Comparison of ENCODE assay signal across 8 cellular contexts in the genomic region with DNA sequence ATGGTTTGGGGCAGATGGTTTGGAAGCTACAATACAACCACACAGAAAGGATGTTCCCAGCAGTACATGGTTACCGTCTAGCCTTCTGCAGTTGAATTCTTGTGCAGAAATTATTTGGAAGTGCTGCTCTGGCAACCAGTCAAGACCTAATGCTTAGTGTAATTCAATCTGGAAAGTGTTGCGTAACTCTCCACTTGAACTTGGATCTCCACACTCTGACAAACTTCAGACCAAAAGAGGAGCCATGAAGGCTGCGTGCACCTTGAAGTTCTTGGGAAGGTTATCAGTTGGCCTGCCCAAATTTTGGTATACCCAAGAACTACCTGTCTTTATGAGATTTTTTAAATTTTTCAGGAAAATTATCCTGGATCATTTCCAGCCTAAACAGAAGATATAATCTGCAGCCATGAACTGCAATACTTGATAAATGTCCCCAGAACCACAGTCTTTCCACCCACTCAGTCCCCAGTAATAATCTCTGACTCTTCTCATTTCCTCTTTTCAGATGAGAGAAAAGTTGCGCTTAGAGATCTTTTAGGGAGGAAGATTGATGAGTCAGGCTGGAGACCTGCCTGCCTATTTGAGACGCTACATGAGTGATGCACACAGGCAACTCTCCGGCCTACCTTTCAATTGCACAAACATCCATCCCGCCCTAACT.
A peak's percentile ranks its signal among the peaks of the same experiment; 100 is the strongest.
DNase-seq lines count a peak whose midpoint lies in the region; ATAC-seq and TF ChIP-seq lines count a peak whose summit lies in the region.

No MANE protein-coding gene starts in this region.

- 52% methylated on average over 7 of the region's 7 CpGs for WGBS in right cardiac atrium

- H3K27me3 ChIP-seq in PC-3 (ENCODE audit: low read length) (no peaks in the 10 kb centered on the region), right cardiac atrium (ENCODE audit: control insufficient read depth, insufficient read depth) (no peaks in the 10 kb centered on the region)

- no peak for TF ChIP-seq CTCF in PC-3 (conservative IDR thresholded peaks at IDR 0.05; ENCODE audit: low read depth, low read length)

- H2AFZ ChIP-seq in PC-3 (ENCODE audit: low read length) = no peak overlapping the region

- H3K4me3 Mint-ChIP-seq in activated CD8-positive, alpha-beta memory T cell treated with anti-CD3 and anti-CD28 coated beads, Interleukin-2, amount 10 ng/mL, durations not matched to agents 7 days and 5 days = no peak overlapping the region

- H3K9me2 ChIP-seq in PC-3 (replicated peaks; ENCODE audit: low read length) = no peaks in the 10 kb centered on the region

- no peak overlapping the region for H3K27ac Mint-ChIP-seq in activated CD8-positive, alpha-beta memory T cell treated with anti-CD3 and anti-CD28 coated beads, Interleukin-2, amount 10 ng/mL, durations not matched to agents 7 days and 5 days

- CTCF ChIA-PET in PC-3 (lab: Charles Lee) = no interaction called here
- CTCF ChIA-PET in activated CD8-positive, alpha-beta memory T cell treated with anti-CD3 and anti-CD28 coated beads, Interleukin-2, amount 10 ng/mL, durations not matched to agents 7 days and 5 days (lab: Charles Lee) = interaction anchor here (1.4 to 3.7 kb wide), 2 partner anchors 10 to 476 kb away, joined by 4 to 16 read pairs; no protein-coding TSS in a partner anchor

- H3K27ac ChIP-seq in PC-3 (ENCODE audit: low read length) = no peak overlapping the region
- peak overlapping the region; percentile 1 for H3K27ac ChIP-seq in right cardiac atrium (ENCODE audit: low read length)

- no peaks in the 10 kb centered on the region for H3K4me1 Mint-ChIP-seq in activated CD8-positive, alpha-beta memory T cell treated with anti-CD3 and anti-CD28 coated beads, Interleukin-2, amount 10 ng/mL, durations not matched to agents 7 days and 5 days

- DNase-seq in PC-3 (peak; percentile 15), right cardiac atrium (peak in 1 of 3 donors; percentile 55), GDM1 (lab: John Stamatoyannopoulos, UW) (no peak)
- no peak for DNase-seq in central memory CD4-positive, alpha-beta T cell
- DNase-seq in activated CD8-positive, alpha-beta memory T cell treated with anti-CD3 and anti-CD28 coated beads, Interleukin-2, amount 10 ng/mL, durations not matched to agents 7 days and 5 days = no peak

- intact Hi-C loops in PC-3 (cut with micrococcal nuclease) (no loop called here), right cardiac atrium (cut with DNase I) (no loop called here)

- H3F3A ChIP-seq in PC-3 (ENCODE audit: low read length, unreplicated experiment) = no peaks in the 10 kb centered on the region

- H3K9me3 Mint-ChIP-seq in activated CD8-positive, alpha-beta memory T cell treated with anti-CD3 and anti-CD28 coated beads, Interleukin-2, amount 10 ng/mL, durations not matched to agents 7 days and 5 days (ENCODE audit: low read depth) = no peaks in the 10 kb centered on the region

- H3K36me3 ChIP-seq in PC-3 (ENCODE audit: low read depth, low read length) = no peaks in the 10 kb centered on the region

- no peaks in the 10 kb centered on the region for H3K79me2 ChIP-seq in PC-3 (ENCODE audit: low read length)

- no peak overlapping the region for H3K4me2 ChIP-seq in PC-3 (ENCODE audit: low read length)

- POLR2A ChIA-PET in PC-3 (lab: Charles Lee; ENCODE audit: unreplicated experiment) = no interaction called here

- H3K4me1 ChIP-seq in PC-3 (ENCODE audit: insufficient read depth, low read length) (no peaks in the 10 kb centered on the region), right cardiac atrium (ENCODE audit: control insufficient read depth, insufficient read depth, low read length) (no peaks in the 10 kb centered on the region)

- H3K9me3 ChIP-seq in PC-3 (ENCODE audit: low read length) (no peaks in the 10 kb centered on the region), right cardiac atrium (ENCODE audit: control insufficient read depth, low read length) (no peaks in the 10 kb centered on the region)

- no peak overlapping the region for H3K4me3 ChIP-seq in PC-3 (ENCODE audit: low read length)
- H3K4me3 ChIP-seq in right cardiac atrium (ENCODE audit: low read length) = no peak overlapping the region

- BruUV-seq in PC-3 (replicated peaks; lab: Mats Ljungman, UMichigan) = no TSS peak

- TF ChIP-seq POLR2A in GM18505 (IDR thresholded peaks at IDR 0.05; ENCODE audit: borderline replicate concordance, extremely low read depth, insufficient read depth, insufficient read length) = no peak

- peaks cover 19% of the 10 kb centered on the region for H3K36me3 Mint-ChIP-seq in activated CD8-positive, alpha-beta memory T cell treated with anti-CD3 and anti-CD28 coated beads, Interleukin-2, amount 10 ng/mL, durations not matched to agents 7 days and 5 days

- H4K20me1 ChIP-seq in PC-3 (ENCODE audit: low read length) = no peaks in the 10 kb centered on the region

- H3K9ac ChIP-seq in PC-3 (ENCODE audit: low read length) = no peak overlapping the region

- ATAC-seq in GM18505 (IDR thresholded peaks at IDR 0.05; ENCODE audit: unreplicated experiment) (peak; percentile 86), HG02884 (IDR thresholded peaks at IDR 0.05; ENCODE audit: unreplicated experiment) (peak; percentile 92), PC-3 (no peak), right cardiac atrium (peak; percentile 92 to 96), GM19467 (IDR thresholded peaks at IDR 0.05; ENCODE audit: unreplicated experiment) (no peak)
- ATAC-seq in activated CD8-positive, alpha-beta memory T cell treated with anti-CD3 and anti-CD28 coated beads, Interleukin-2, amount 10 ng/mL, durations not matched to agents 7 days and 5 days = no peak

- H3K27me3 Mint-ChIP-seq in activated CD8-positive, alpha-beta memory T cell treated with anti-CD3 and anti-CD28 coated beads, Interleukin-2, amount 10 ng/mL, durations not matched to agents 7 days and 5 days = no peaks in the 10 kb centered on the region

Comparison
In these comparisons a context has a peak if more than half of its experiments do, and no peak if none do; other contexts are left out.
1. ATAC-seq: peak in GM18505 (single experiment), HG02884 (single experiment) and right cardiac atrium (2 of 2); none in PC-3 (single experiment), activated CD8-positive, alpha-beta memory T cell treated with anti-CD3 and anti-CD28 coated beads, Interleukin-2, amount 10 ng/mL, durations not matched to agents 7 days and 5 days (single experiment) and GM19467 (single experiment).